In genomic region chr6:136982928-136983327, GRCh38 we compare ENCODE assay signal across 2 cellular contexts.
TF ChIP-seq lines count a peak whose summit lies in the region.

No MANE protein-coding gene starts in this region.

TF ChIP-seq in GM23338, 12 proteins besides CTCF, POLR2A, EP300 and RAD21:
- TF ChIP-seq ZNF462 (CRISPR knock-in tag; IDR thresholded peaks at IDR 0.05) (no peak), STAT1 (IDR thresholded peaks at IDR 0.05; ENCODE audit: unreplicated experiment) (no peak), ZNF114 (CRISPR knock-in tag; IDR thresholded peaks at IDR 0.05) (no peak), ZNF331 (CRISPR knock-in tag; IDR thresholded peaks at IDR 0.05; ENCODE audit: low read depth) (no peak), EZH2 (IDR thresholded peaks at IDR 0.05; ENCODE audit: low read depth, unreplicated experiment) (no peak), POLR2AphosphoS5 (IDR thresholded peaks at IDR 0.05; ENCODE audit: low read depth) (no peak), CREB1 (CRISPR knock-in tag; IDR thresholded peaks at IDR 0.05; ENCODE audit: low read depth) (no peak), ETS1 (IDR thresholded peaks at IDR 0.05) (no peak), REST (IDR thresholded peaks at IDR 0.05; ENCODE audit: unreplicated experiment) (no peak), JUNB (IDR thresholded peaks at IDR 0.05; ENCODE audit: unreplicated experiment) (no peak), NANOG (IDR thresholded peaks at IDR 0.05; ENCODE audit: borderline replicate concordance) (no peak)
TF ChIP-seq in GM23338: peak in this region for 0.

TF ChIP-seq in H1, 55 proteins besides CTCF, POLR2A, EP300 and RAD21:
- TF ChIP-seq SAP30 (IDR thresholded peaks at IDR 0.05; ENCODE audit: insufficient read depth, insufficient replicate concordance, low read length) (no peak), CEBPB (IDR thresholded peaks at IDR 0.05; ENCODE audit: low read depth, low read length) (no peak), SIN3A (conservative IDR thresholded peaks at IDR 0.05 in 1 of 2, IDR thresholded peaks at IDR 0.05 in 1 of 2; ENCODE audit: low read depth in 1 of 2, low read length in 2 of 2) (no peak), BCL11A (IDR thresholded peaks at IDR 0.05; ENCODE audit: low read depth in 2 of 2, low read length in 2 of 2) (no peak), SIRT6 (IDR thresholded peaks at IDR 0.05; ENCODE audit: low read length) (no peak), GTF2F1 (IDR thresholded peaks at IDR 0.05; ENCODE audit: borderline replicate concordance, low read depth, low read length) (no peak)
